In genomic region chr6:138571174-138571573, GRCh38 we compare ENCODE assay signal across 10 cellular contexts.
A peak's percentile ranks its signal among the peaks of the same experiment; 100 is the strongest.
DNase-seq lines count a peak whose midpoint lies in the region; ATAC-seq and TF ChIP-seq lines count a peak whose summit lies in the region.
"Had no signal": no experiment of that assay in that cellular context is flagged by ENCODE, and none has a peak within 500 bp of the region (broad histone marks: within the 10 kb centered on the region; RNA-seq: fewer than 3 reads in every experiment).

No MANE protein-coding gene starts in this region.

- H3K9me3 ChIP-seq in HUES48 (ENCODE audit: control insufficient read depth, insufficient read depth, low read length) (no peaks in the 10 kb centered on the region), hepatocyte (ENCODE audit: low read depth) (no peaks in the 10 kb centered on the region)

- H3K79me2 ChIP-seq in hepatocyte = peaks cover 50% of the 10 kb centered on the region

- H3K27me3 ChIP-seq in HUES48 (ENCODE audit: control insufficient read depth, insufficient read depth, low read length) = no peaks in the 10 kb centered on the region
- H3K27me3 ChIP-seq in hepatocyte = no peaks in the 10 kb centered on the region

- H3K4me3 Mint-ChIP-seq in activated naive CD4-positive, alpha-beta T cell treated with anti-CD3 and anti-CD28 coated beads for 36 hours = no peak overlapping the region
- H3K4me3 Mint-ChIP-seq: activated T-cell treated with anti-CD3 and anti-CD28 coated beads, Interleukin-2, amount 50 U/mL, for 24 hours had no signal

- DNase-seq in hepatocyte (ENCODE audit: low spot score) (peak; percentile 33), sciatic nerve (ENCODE audit: low spot score) (no peak)
- DNase-seq in activated naive CD4-positive, alpha-beta T cell treated with anti-CD3 and anti-CD28 coated beads for 36 hours = no peak
- DNase-seq: activated CD4-positive, alpha-beta T cell treated with anti-CD3 and anti-CD28 coated beads for 1 hour; activated T-cell treated with anti-CD3 and anti-CD28 coated beads, Interleukin-2, amount 50 U/mL, for 24 hours; NCI-H1436 had no signal

- WGBS in hepatocyte (ENCODE audit: low lambda C conversion rate, missing lambda C conversion rate) = 35% methylated on average over 6 of the region's 6 CpGs

- TF ChIP-seq CTCF in WI38 (IDR thresholded peaks at IDR 0.05; ENCODE audit: low read depth, low read length) (no peak), hepatocyte (IDR thresholded peaks at IDR 0.05; ENCODE audit: poor library complexity) (no peak)

- no peaks in the 10 kb centered on the region for H3K36me3 ChIP-seq in HUES48 (ENCODE audit: control insufficient read depth, insufficient read depth, low read length)
- H3K36me3 ChIP-seq in hepatocyte (replicated peaks; ENCODE audit: insufficient read depth, low read depth) = no peaks in the 10 kb centered on the region

- ATAC-seq in sciatic nerve (peak; percentile 21), HG03432 (IDR thresholded peaks at IDR 0.05; ENCODE audit: unreplicated experiment) (no peak), GM19455 (IDR thresholded peaks at IDR 0.05; ENCODE audit: unreplicated experiment) (no peak)

- no peaks in the 10 kb centered on the region for H3K9me3 Mint-ChIP-seq in activated naive CD4-positive, alpha-beta T cell treated with anti-CD3 and anti-CD28 coated beads for 36 hours
- H3K9me3 Mint-ChIP-seq: activated T-cell treated with anti-CD3 and anti-CD28 coated beads, Interleukin-2, amount 50 U/mL, for 24 hours had no signal

- no peaks in the 10 kb centered on the region for H3K36me3 Mint-ChIP-seq in activated naive CD4-positive, alpha-beta T cell treated with anti-CD3 and anti-CD28 coated beads for 36 hours (ENCODE audit: low read depth)

- H3K27me3 Mint-ChIP-seq in activated naive CD4-positive, alpha-beta T cell treated with anti-CD3 and anti-CD28 coated beads for 36 hours (ENCODE audit: low read depth) = peaks cover 12% of the 10 kb centered on the region

- peaks cover 3% of the 10 kb centered on the region for H3K4me1 Mint-ChIP-seq in activated naive CD4-positive, alpha-beta T cell treated with anti-CD3 and anti-CD28 coated beads for 36 hours (ENCODE audit: low read depth)

- H3K9ac ChIP-seq in HUES48 (ENCODE audit: low read depth, low read length) = no peak overlapping the region

- no peak overlapping the region for H3K27ac Mint-ChIP-seq in activated naive CD4-positive, alpha-beta T cell treated with anti-CD3 and anti-CD28 coated beads for 36 hours
- H3K27ac Mint-ChIP-seq: activated T-cell treated with anti-CD3 and anti-CD28 coated beads, Interleukin-2, amount 50 U/mL, for 24 hours had no signal

- peak overlapping the region; percentile 69 for H3K4me3 ChIP-seq in HUES48 (ENCODE audit: low read depth, low read length)
- H3K4me3 ChIP-seq in WI38 (ENCODE audit: low read depth, low read length) = peak overlapping the region; percentile 64
- H3K4me3 ChIP-seq in hepatocyte = peak overlapping the region; percentile 39

- CTCF ChIA-PET in activated naive CD4-positive, alpha-beta T cell treated with anti-CD3 and anti-CD28 coated beads for 36 hours (lab: Charles Lee) = interaction anchor here (0.7 to 0.8 kb wide), 2 partner anchors 273 to 485 kb away, joined by 3 read pairs; no protein-coding TSS in a partner anchor

- peaks cover 46% of the 10 kb centered on the region for H3K4me1 ChIP-seq in HUES48 (ENCODE audit: control insufficient read depth, insufficient read depth, low read length)
- H3K4me1 ChIP-seq in hepatocyte (ENCODE audit: insufficient read depth) = peaks cover 8% of the 10 kb centered on the region

- H3K27ac ChIP-seq in HUES48 (ENCODE audit: low read depth, low read length) (peak overlapping the region; percentile 46), hepatocyte (peak overlapping the region; percentile 71)

- H4K20me1 ChIP-seq in hepatocyte (ENCODE audit: insufficient read depth, poor library complexity, severe bottlenecking) = no peaks in the 10 kb centered on the region

- intact Hi-C loops in sciatic nerve (cut with DNase I) = no loop called here
- intact Hi-C loops in activated naive CD4-positive, alpha-beta T cell treated with anti-CD3 and anti-CD28 coated beads for 36 hours (cut with micrococcal nuclease) = no loop called here

- H3K4me2 ChIP-seq in hepatocyte = peak overlapping the region; percentile 84

- no peaks in the 10 kb centered on the region for H3K9me2 ChIP-seq in hepatocyte (replicated peaks; ENCODE audit: insufficient read depth)

- H2AFZ ChIP-seq in hepatocyte = no peak overlapping the region
